Comparison of ENCODE assay signal across 21 cellular contexts in the genomic region with DNA sequence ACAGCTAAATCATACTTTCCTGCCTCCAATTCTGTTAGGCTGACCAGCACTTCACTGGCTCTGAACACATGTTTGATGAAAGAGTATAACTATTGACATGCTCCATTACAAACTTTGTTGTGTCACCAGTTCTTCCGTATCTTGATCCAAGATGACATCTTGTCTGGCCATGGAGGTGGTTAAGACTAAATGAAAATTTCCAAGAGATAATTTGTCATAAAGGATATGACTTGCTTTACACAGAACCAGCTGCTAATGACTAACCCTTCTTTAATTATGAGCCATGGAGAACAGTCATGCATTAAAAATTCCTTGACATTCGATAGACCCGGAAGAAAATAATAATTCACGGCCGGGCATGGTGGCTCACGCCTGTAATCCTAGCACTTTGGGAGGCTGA. TPM values are rescaled to one million over a fixed set of nuclear protein-coding genes. Genes with fewer than 3 reads are reported as not detected.
DNase-seq lines count a peak whose midpoint lies in the region; ATAC-seq, FAIRE-seq and TF ChIP-seq lines count a peak whose summit lies in the region.
"Had no signal": no experiment of that assay in that cellular context is flagged by ENCODE, and none has a peak within 500 bp of the region (broad histone marks: within the 10 kb centered on the region; RNA-seq: fewer than 3 reads in every experiment).

No MANE protein-coding gene starts in this region.

- intact Hi-C loops in body of pancreas (cut with DNase I), result no loop called here

- no peak for TF ChIP-seq POLR2A in body of pancreas (IDR thresholded peaks at IDR 0.05)

- no peaks in the 10 kb centered on the region for H3K9me3 ChIP-seq in body of pancreas

- H3K27ac ChIP-seq in body of pancreas, result no peak overlapping the region
- H3K27ac ChIP-seq: HL-60, KMS-11 had no signal

- no peaks in the 10 kb centered on the region for H3K4me1 ChIP-seq in body of pancreas

- peak; percentile 33 for DNase-seq in AG20443 (ENCODE audit: low spot score)
- DNase-seq in M059J (ENCODE audit: low read depth), result peak; percentile 70
- peak; percentile 34 for DNase-seq in dermis blood vessel endothelial cell
- peak; percentile 80 for DNase-seq in kidney tubule cell (ENCODE audit: low spot score)
- no peak for DNase-seq in D721Med (ENCODE audit: insufficient read length, low spot score)
- DNase-seq in stimulated activated naive CD4-positive, alpha-beta T cell treated with Interleukin-2 at 50 U/mL for 16 hours (lab: John Stamatoyannopoulos, UW), result no peak
- no peak for DNase-seq in body of pancreas
- DNase-seq: activated naive CD4-positive, alpha-beta T cell treated with anti-CD3 and anti-CD28 coated beads, Interleukin-2, amount 10 ng/mL, durations not matched to agents 7 days and 5 days; activated T-cell treated with anti-CD3 and anti-CD28 coated beads for 4 hours; GF-D8; NCI-H1417 treated with DMSO at 0.1 percent for 48 hours; NCI-H2171; NCI-H774; nucleus accumbens; right cardiac atrium; RPMI8226 had no signal

- ATAC-seq in activated CD4-positive, CD25-positive, alpha-beta regulatory T cell treated with anti-CD3 and anti-CD28 coated beads, Interleukin-2, amount 50 U/mL, for 24 hours, result no peak
- no peak for ATAC-seq in body of pancreas
- ATAC-seq: left lobe of liver, right cardiac atrium had no signal

- no peak for FAIRE-seq in D721Med (lab: Jason Lieb, UNC)
- FAIRE-seq: H1 had no signal

- no peak overlapping the region for H3K4me3 ChIP-seq in body of pancreas

- no peaks in the 10 kb centered on the region for H3K27me3 ChIP-seq in body of pancreas

- 94 to 98% methylated on average over 6 of the region's 6 CpGs for WGBS in body of pancreas, 2 donors

- no peaks in the 10 kb centered on the region for H3K36me3 ChIP-seq in body of pancreas (replicated peaks in 1 of 2; ENCODE audit: insufficient read depth in 1 of 2, low read depth in 2 of 2)

- no peak for TF ChIP-seq CTCF in D721Med (IDR thresholded peaks at IDR 0.05; ENCODE audit: insufficient read depth, missing control alignments)
- TF ChIP-seq CTCF in body of pancreas (IDR thresholded peaks at IDR 0.05), result no peak

RNA-seq across cellular contexts. Expression of a gene that starts 17.7 kb away (rescaled TPM):
- total RNA-seq in M059J (2014; rRNA removed; shearing (Covaris generic)), result 1.1 and 2.3 TPM in 2 replicates
- total RNA-seq in dermis blood vessel endothelial cell, result 6.3 and 8.9 TPM in 2 replicates
- 10 to 100 TPM; 14.8 to 15.0 TPM for total RNA-seq in body of pancreas

Comparison
In these comparisons a context has a peak if more than half of its experiments do, and no peak if none do; other contexts are left out.
1. DNase-seq: peak in AG20443 (single experiment), M059J (single experiment), dermis blood vessel endothelial cell (single experiment) and kidney tubule cell (single experiment); none in D721Med (single experiment), stimulated activated naive CD4-positive, alpha-beta T cell treated with Interleukin-2 at 50 U/mL for 16 hours (single experiment) and body of pancreas (0 of 4).